ENCODE assay signal across 19 cellular contexts in genomic region chr2:211281430-211282073, GRCh38.
DNase-seq lines count a peak whose midpoint lies in the region; ATAC-seq, FAIRE-seq and TF ChIP-seq lines count a peak whose summit lies in the region.
"Had no signal": no experiment of that assay in that cellular context is flagged by ENCODE, and none has a peak within 500 bp of the region (broad histone marks: within the 10 kb centered on the region; RNA-seq: fewer than 3 reads in every experiment).

No MANE protein-coding gene starts in this region.

- ATAC-seq in WTC11 (peak; percentile 87), GM18870 (IDR thresholded peaks at IDR 0.05; ENCODE audit: unreplicated experiment) (no peak)
- ATAC-seq: Panc1, Right ventricle myocardium inferior, SK-N-SH treated with all-trans-retinoic acid at 6 μM for 48 hours had no signal

- H3K9ac ChIP-seq in parathyroid adenoma = no peak overlapping the region

- no peaks in the 10 kb centered on the region for H3K9me3 ChIP-seq in parathyroid adenoma (ENCODE audit: control insufficient read depth, low read length)

- no peaks in the 10 kb centered on the region for H3K36me3 ChIP-seq in parathyroid adenoma (ENCODE audit: control insufficient read depth, insufficient read depth, low read length)

- peaks cover 9% of the 10 kb centered on the region for H3K4me1 Mint-ChIP-seq in WTC11
- H3K4me1 Mint-ChIP-seq: B cell; CD4-positive, alpha-beta memory T cell had no signal

- peaks cover 2% of the 10 kb centered on the region for H3K9me3 Mint-ChIP-seq in WTC11

- POLR2A ChIA-PET in WTC11 (lab: Charles Lee) = no interaction called here

- H3K79me2 ChIP-seq in parathyroid adenoma = no peaks in the 10 kb centered on the region

- DNase-seq in NCI-H146 (lab: John Stamatoyannopoulos, UW) = peak; percentile 7
- no peak for DNase-seq in NCI-H146 treated with DMSO at 0.1 percent for 48 hours (lab: John Stamatoyannopoulos, UW; ENCODE audit: unreplicated experiment)
- DNase-seq in WTC11 (ENCODE audit: low spot score) = no peak
- peak; percentile 58 for DNase-seq in iPS-NIHi7 (ENCODE audit: extremely low spot score)
- no peak for DNase-seq in coronary artery (ENCODE audit: low spot score)
- DNase-seq in GM19239 (ENCODE audit: insufficient read length, low spot score) = no peak
- DNase-seq: CD4-positive, alpha-beta memory T cell; GF-D8; NCI-H2029; NCI-H82 had no signal

- no peak for FAIRE-seq in GM19239 (lab: Jason Lieb, UNC)
- FAIRE-seq: GM12891, GM18507 had no signal

- CTCF ChIA-PET in WTC11 (lab: Charles Lee) = interaction anchor here (0.8 to 2.3 kb wide), 2 partner anchors 21 to 65 kb away, joined by 4 to 7 read pairs; no protein-coding TSS in a partner anchor

- H3K27ac Mint-ChIP-seq in WTC11 = no peak overlapping the region
- H3K27ac Mint-ChIP-seq: B cell; CD4-positive, alpha-beta memory T cell had no signal

- H3K27me3 ChIP-seq in parathyroid adenoma (ENCODE audit: control insufficient read depth, insufficient read depth, low read length) = no peaks in the 10 kb centered on the region

- no peak overlapping the region for H3K4me2 ChIP-seq in parathyroid adenoma (ENCODE audit: low read length)

- H3K27me3 Mint-ChIP-seq in WTC11 (ENCODE audit: low read depth) = no peaks in the 10 kb centered on the region
- H3K27me3 Mint-ChIP-seq: B cell; CD4-positive, alpha-beta memory T cell had no signal

- H3K4me3 ChIP-seq in parathyroid adenoma (ENCODE audit: low read depth, low read length) (no peak overlapping the region), coronary artery (no peak overlapping the region)

- H3K36me3 Mint-ChIP-seq in WTC11 = 0 out of 2 replicates have a peak, but pooled peaks cover under 1% of the 10 kb centered on the region
- H3K36me3 Mint-ChIP-seq: CD4-positive, alpha-beta memory T cell had no signal

- no peak overlapping the region for H3K4me3 Mint-ChIP-seq in WTC11
- H3K4me3 Mint-ChIP-seq: B cell; CD4-positive, alpha-beta memory T cell had no signal

- TF ChIP-seq CTCF in WTC11 (IDR thresholded peaks at IDR 0.05) (no peak), parathyroid adenoma (IDR thresholded peaks at IDR 0.05) (peak; percentile 42), coronary artery (IDR thresholded peaks at IDR 0.05) (no peak)

- H3K4me1 ChIP-seq in parathyroid adenoma = peaks cover 9% of the 10 kb centered on the region

- H2AFZ ChIP-seq in parathyroid adenoma = peak overlapping the region; percentile 57

- H3K27ac ChIP-seq in parathyroid adenoma (no peak overlapping the region), coronary artery (no peak overlapping the region)
- H3K27ac ChIP-seq: 22Rv1 had no signal

TF ChIP-seq in WTC11, 78 proteins besides CTCF, POLR2A, EP300 and RAD21:
- TF ChIP-seq PRRX2 (CRISPR knock-in tag; IDR thresholded peaks at IDR 0.05) (no peak), HMGA2 (CRISPR knock-in tag; IDR thresholded peaks at IDR 0.05) (no peak), CREB1 (CRISPR knock-in tag; IDR thresholded peaks at IDR 0.05) (no peak), ZNF232 (CRISPR knock-in tag; IDR thresholded peaks at IDR 0.05) (no peak), PREB (CRISPR knock-in tag; IDR thresholded peaks at IDR 0.05; ENCODE audit: borderline replicate concordance) (no peak), ZNF512 (CRISPR knock-in tag; IDR thresholded peaks at IDR 0.05; ENCODE audit: borderline replicate concordance) (no peak), CREM (CRISPR knock-in tag; IDR thresholded peaks at IDR 0.05) (no peak), ZNF396 (CRISPR knock-in tag; IDR thresholded peaks at IDR 0.05; ENCODE audit: borderline replicate concordance) (no peak), E2F4 (CRISPR knock-in tag; IDR thresholded peaks at IDR 0.05; ENCODE audit: borderline replicate concordance, low read depth) (no peak), ATF2 (CRISPR knock-in tag; IDR thresholded peaks at IDR 0.05; ENCODE audit: borderline replicate concordance, low read depth) (no peak), ZNF317 (CRISPR knock-in tag; IDR thresholded peaks at IDR 0.05; ENCODE audit: borderline replicate concordance, low read depth) (no peak), SP1 (CRISPR knock-in tag; conservative IDR thresholded peaks at IDR 0.05) (no peak), NFE2L1 (CRISPR knock-in tag; IDR thresholded peaks at IDR 0.05) (no peak), ZNF671 (CRISPR knock-in tag; IDR thresholded peaks at IDR 0.05) (no peak), ATF3 (CRISPR knock-in tag; conservative IDR thresholded peaks at IDR 0.05) (no peak), ATF1 (CRISPR knock-in tag; IDR thresholded peaks at IDR 0.05) (no peak), MLX (CRISPR knock-in tag; IDR thresholded peaks at IDR 0.05) (no peak), GABPB1 (CRISPR knock-in tag; IDR thresholded peaks at IDR 0.05) (no peak), TP53 (CRISPR knock-in tag; IDR thresholded peaks at IDR 0.05) (no peak)

Comparison
In these comparisons a context has a peak if more than half of its experiments do, and no peak if none do; other contexts are left out.
1. DNase-seq: peak in NCI-H146 (single experiment) and iPS-NIHi7 (single experiment); none in NCI-H146 treated with DMSO at 0.1 percent for 48 hours (single experiment), WTC11 (single experiment), coronary artery (single experiment) and GM19239 (single experiment).